9 cellular contexts compared by ENCODE assay signal in the genomic region with DNA sequence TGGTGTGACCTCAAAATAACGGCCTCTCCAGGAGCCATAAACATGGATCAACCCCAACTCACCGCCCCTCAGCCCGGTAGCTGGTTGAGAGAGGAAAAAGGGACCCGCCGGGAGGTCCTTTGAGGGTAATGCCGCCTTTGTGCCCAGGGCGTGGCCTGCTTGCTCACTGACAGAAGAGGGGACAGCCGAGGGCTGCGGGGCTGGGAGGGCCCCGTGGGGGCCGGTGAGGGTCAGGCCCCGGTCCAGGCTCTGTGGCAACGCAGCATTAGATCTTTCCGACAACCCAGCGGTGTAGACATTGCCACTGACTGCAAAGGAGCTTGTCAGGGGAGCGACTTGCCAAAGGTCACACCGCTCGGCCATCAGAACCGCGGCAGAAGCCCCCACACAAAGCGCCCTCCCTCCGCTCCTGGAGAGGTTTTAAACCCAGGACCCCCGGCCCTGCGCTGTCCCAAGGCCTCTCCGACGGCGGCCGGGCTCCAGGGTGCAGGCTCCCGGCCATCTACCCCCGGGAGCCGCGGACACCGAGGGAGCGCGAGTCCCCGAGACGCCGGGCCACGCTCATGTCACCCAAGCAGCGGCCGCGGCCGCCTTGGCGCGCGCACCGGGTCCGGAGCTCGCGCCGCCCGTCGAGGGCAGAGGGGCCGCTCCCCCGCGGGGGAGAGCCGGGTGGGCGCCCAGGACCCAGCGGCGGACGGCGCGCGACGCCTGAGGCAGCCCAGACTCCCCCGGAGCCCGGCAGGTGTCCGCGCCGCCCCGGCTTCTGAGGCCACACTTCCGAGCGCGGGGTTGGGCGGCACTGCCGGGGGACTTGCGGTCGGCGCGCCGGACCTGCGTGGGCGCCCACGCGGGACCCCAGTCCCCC. TPM values are rescaled to one million over a fixed set of nuclear protein-coding genes. Genes with fewer than 3 reads are reported as not detected.
A peak's percentile ranks its signal among the peaks of the same experiment; 100 is the strongest.
DNase-seq lines count a peak whose midpoint lies in the region; ATAC-seq and TF ChIP-seq lines count a peak whose summit lies in the region.
"Had no signal": no experiment of that assay in that cellular context is flagged by ENCODE, and none has a peak within 500 bp of the region (broad histone marks: within the 10 kb centered on the region; RNA-seq: fewer than 3 reads in every experiment).

No MANE protein-coding gene starts in this region.

- H3K4me3 ChIP-seq in iPS-15b (ENCODE audit: low read depth, low read length) (peak overlapping the region; percentile 53), skin epidermis (peak overlapping the region in 5 of 7 experiments; percentile 5 to 34 (median 24))

- H2BK12ac ChIP-seq in H9 (ENCODE audit: insufficient read length, low read depth, low read length), result no peak overlapping the region

- H2BK120ac ChIP-seq in H9 (ENCODE audit: low read depth, low read length, poor library complexity, severe bottlenecking), result no peak overlapping the region

- no peak overlapping the region for H2AK5ac ChIP-seq in H9 (ENCODE audit: insufficient read length, low read length)

- H3K23ac ChIP-seq in H9 (ENCODE audit: insufficient read length, low read depth, low read length), result no peak overlapping the region

- H3K4me1 Mint-ChIP-seq in H9, result peaks cover 2% of the 10 kb centered on the region in 2 experiments; a peak in 1 of 4 replicates
- no peaks in the 10 kb centered on the region for H3K4me1 Mint-ChIP-seq in T-helper 17 cell

- H3K27me3 ChIP-seq in H9 (ENCODE audit: insufficient read depth, low read length) (peaks cover 16% of the 10 kb centered on the region; the same call in 1 of the 2 replicates), iPS-15b (ENCODE audit: control insufficient read depth, insufficient read depth, low read length) (peaks cover 30% of the 10 kb centered on the region)

- H3K36me3 Mint-ChIP-seq in H9 (ENCODE audit: insufficient read depth in 1 of 3, low read depth in 3 of 3) (peaks cover 0 to 19% (median 1%) of the 10 kb centered on the region in 3 experiments; a peak in 4 of 7 replicates), T-helper 17 cell (ENCODE audit: low read depth) (no peaks in the 10 kb centered on the region)

- TF ChIP-seq CTCF in H9 (conservative IDR thresholded peaks at IDR 0.05) (no peak), GM13977 (IDR thresholded peaks at IDR 0.05; ENCODE audit: extremely low read depth, insufficient read depth, missing control alignments) (no peak)

- no peak overlapping the region for H3K4ac ChIP-seq in H9 (ENCODE audit: low read depth, low read length)

- H3K79me2 ChIP-seq in H9 (ENCODE audit: insufficient read depth, low read length), result no peaks in the 10 kb centered on the region

- DNase-seq in H9 (no peak), T-helper 17 cell (no peak), MV-4-11 (lab: John Stamatoyannopoulos, UW) (no peak), GM13977 (ENCODE audit: low spot score) (no peak)
- DNase-seq: Karpas-422, SHP77 had no signal

- in situ Hi-C loops in GM13977 (cut with MboI; ENCODE audit: low pct_unique_long_range_greater_than_20kb, low sequenced_read_pairs, unreplicated experiment), result no loop called here

- no peak overlapping the region for H3T11ph ChIP-seq in H9 (ENCODE audit: low read length)

- no peak overlapping the region for H2BK20ac ChIP-seq in H9 (ENCODE audit: low read depth, low read length, poor library complexity, severe bottlenecking)

- no peaks in the 10 kb centered on the region for H4K20me1 ChIP-seq in H9 (ENCODE audit: control insufficient read depth, insufficient read depth, insufficient read length)

- H4K91ac ChIP-seq in H9 (ENCODE audit: insufficient read length, low read depth, low read length), result no peak overlapping the region

- no peaks in the 10 kb centered on the region for H3K79me1 ChIP-seq in H9 (ENCODE audit: insufficient read depth, low read depth, low read length, poor library complexity, severe bottlenecking)

- no peak overlapping the region for H3K18ac ChIP-seq in H9 (ENCODE audit: insufficient read length, low read depth, low read length)

- H3K27ac Mint-ChIP-seq in H9, result no peak overlapping the region
- no peak overlapping the region for H3K27ac Mint-ChIP-seq in T-helper 17 cell

- no peak overlapping the region for H3K9ac ChIP-seq in H9 (ENCODE audit: extremely low read depth, insufficient read length, low read length)
- no peak overlapping the region for H3K9ac ChIP-seq in iPS-15b (ENCODE audit: low read depth, low read length)

- no peak overlapping the region for H3K56ac ChIP-seq in H9 (ENCODE audit: insufficient read length, low read depth, low read length)

- H4K5ac ChIP-seq in H9 (ENCODE audit: insufficient read length, low read depth, low read length), result no peak overlapping the region

- H3K27ac ChIP-seq in H9 (ENCODE audit: insufficient read length, low read depth, low read length) (no peak overlapping the region), skin epidermis (no peak overlapping the region)

- H2BK5ac ChIP-seq in H9 (ENCODE audit: insufficient read length, low read length), result no peak overlapping the region

- H3K4me3 Mint-ChIP-seq in H9, result peak overlapping the region; percentile 59 to 76
- peak overlapping the region; percentile 53 for H3K4me3 Mint-ChIP-seq in T-helper 17 cell

- peaks cover 5% of the 10 kb centered on the region for H3K23me2 ChIP-seq in H9 (ENCODE audit: insufficient read length, low read depth, low read length, poor library complexity, severe bottlenecking)

- H3K14ac ChIP-seq in H9 (ENCODE audit: insufficient read depth, low read length), result no peak overlapping the region

- H3K4me1 ChIP-seq in H9 (ENCODE audit: insufficient read depth, low read length), result no peaks in the 10 kb centered on the region
- H3K4me1 ChIP-seq in iPS-15b (ENCODE audit: control insufficient read depth, insufficient read depth, low read length), result peaks cover 2% of the 10 kb centered on the region

- no CpG with 5 or more reads among the region's 85 CpGs for WGBS in H9 (ENCODE audit: extremely low coverage, insufficient read length, low lambda C conversion rate)

- H3K9me3 ChIP-seq in H9 (ENCODE audit: control insufficient read depth, low read depth, low read length) (no peaks in the 10 kb centered on the region), T-helper 17 cell (ENCODE audit: control insufficient read depth, low read length, poor library complexity, severe bottlenecking) (no peaks in the 10 kb centered on the region), iPS-15b (ENCODE audit: control insufficient read depth, insufficient read depth, low read length) (no peaks in the 10 kb centered on the region)

- H3K27me3 Mint-ChIP-seq in H9 (ENCODE audit: low read depth), result peaks cover 74% of the 10 kb centered on the region
- H3K27me3 Mint-ChIP-seq in T-helper 17 cell, result peaks cover 59% of the 10 kb centered on the region

- ATAC-seq in T-helper 17 cell, result no peak
- no peak for ATAC-seq in HG02852 (IDR thresholded peaks at IDR 0.05; ENCODE audit: unreplicated experiment)

- peak overlapping the region; percentile 24 for H3K4me2 ChIP-seq in H9 (ENCODE audit: insufficient read depth, insufficient read length, low read length)

- H2BK15ac ChIP-seq in H9 (ENCODE audit: low read depth, low read length), result no peak overlapping the region

- no peak overlapping the region for H2AFZ ChIP-seq in H9 (ENCODE audit: low read length)

- no peaks in the 10 kb centered on the region for H3K36me3 ChIP-seq in iPS-15b (ENCODE audit: control insufficient read depth, insufficient read depth, low read length)

- H4K8ac ChIP-seq in H9 (replicated peaks; ENCODE audit: insufficient read length, low read depth, low read length), result no peak overlapping the region

- peaks cover 18 to 19% of the 10 kb centered on the region in 2 experiments for H3K9me3 Mint-ChIP-seq in H9

RNA-seq across cellular contexts. Expression of a gene that starts 1.0 kb away (rescaled TPM):
- total RNA-seq in H9 (2021) (3.4 and 4.0 TPM in 2 replicates), T-helper 17 cell (10 to 100 TPM in 1 of 2 donors, 1 to 10 TPM in 1; 1.9 to 27.8 TPM)
